1 cellular context compared by ENCODE assay signal in the genomic region with DNA sequence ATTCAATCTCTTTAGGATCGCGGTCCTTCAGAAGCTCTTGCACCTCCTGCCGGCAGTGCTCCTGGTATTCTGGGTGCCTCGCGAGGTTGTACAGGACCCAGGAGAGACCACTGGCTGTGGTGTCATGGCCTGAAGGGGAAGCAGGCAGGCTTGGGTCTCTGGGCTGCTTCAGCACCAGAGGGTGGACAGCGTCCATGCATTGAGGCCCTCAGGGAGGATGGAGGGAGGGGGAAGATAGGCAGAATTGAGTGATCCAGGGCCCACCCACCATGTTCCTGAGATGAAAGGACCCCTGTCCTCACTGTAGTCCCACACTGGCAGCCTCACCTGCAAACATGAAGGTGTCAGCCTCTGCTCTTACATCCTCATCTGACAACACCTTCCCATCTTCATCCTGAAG.
TF ChIP-seq lines count a peak whose summit lies in the region.

No MANE protein-coding gene starts in this region.

TF ChIP-seq in K562, 482 proteins besides CTCF, POLR2A, EP300 and RAD21:
- TF ChIP-seq, protein P1, sequence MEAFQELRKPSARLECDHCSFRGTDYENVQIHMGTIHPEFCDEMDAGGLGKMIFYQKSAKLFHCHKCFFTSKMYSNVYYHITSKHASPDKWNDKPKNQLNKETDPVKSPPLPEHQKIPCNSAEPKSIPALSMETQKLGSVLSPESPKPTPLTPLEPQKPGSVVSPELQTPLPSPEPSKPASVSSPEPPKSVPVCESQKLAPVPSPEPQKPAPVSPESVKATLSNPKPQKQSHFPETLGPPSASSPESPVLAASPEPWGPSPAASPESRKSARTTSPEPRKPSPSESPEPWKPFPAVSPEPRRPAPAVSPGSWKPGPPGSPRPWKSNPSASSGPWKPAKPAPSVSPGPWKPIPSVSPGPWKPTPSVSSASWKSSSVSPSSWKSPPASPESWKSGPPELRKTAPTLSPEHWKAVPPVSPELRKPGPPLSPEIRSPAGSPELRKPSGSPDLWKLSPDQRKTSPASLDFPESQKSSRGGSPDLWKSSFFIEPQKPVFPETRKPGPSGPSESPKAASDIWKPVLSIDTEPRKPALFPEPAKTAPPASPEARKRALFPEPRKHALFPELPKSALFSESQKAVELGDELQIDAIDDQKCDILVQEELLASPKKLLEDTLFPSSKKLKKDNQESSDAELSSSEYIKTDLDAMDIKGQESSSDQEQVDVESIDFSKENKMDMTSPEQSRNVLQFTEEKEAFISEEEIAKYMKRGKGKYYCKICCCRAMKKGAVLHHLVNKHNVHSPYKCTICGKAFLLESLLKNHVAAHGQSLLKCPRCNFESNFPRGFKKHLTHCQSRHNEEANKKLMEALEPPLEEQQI (IDR thresholded peaks at IDR 0.05), result 0 out of 2 replicates have a peak, but pooled peaks have one; percentile 52
- TF ChIP-seq PRMT5 (CRISPR knock-in tag; IDR thresholded peaks at IDR 0.05), result 0 out of 2 replicates have a peak, but pooled peaks have one; percentile 46
- TF ChIP-seq, protein P2, sequence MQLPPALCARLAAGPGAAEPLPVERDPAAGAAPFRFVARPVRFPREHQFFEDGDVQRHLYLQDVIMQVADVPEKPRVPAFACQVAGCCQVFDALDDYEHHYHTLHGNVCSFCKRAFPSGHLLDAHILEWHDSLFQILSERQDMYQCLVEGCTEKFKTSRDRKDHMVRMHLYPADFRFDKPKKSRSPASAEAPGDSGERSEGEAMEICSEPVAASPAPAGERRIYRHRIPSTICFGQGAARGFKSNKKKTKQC (CRISPR knock-in tag; IDR thresholded peaks at IDR 0.05), result 0 out of 2 replicates have a peak, but pooled peaks have one; percentile 33
- TF ChIP-seq RCOR1 (IDR thresholded peaks at IDR 0.05; ENCODE audit: borderline replicate concordance in 1 of 2, low read depth in 2 of 2, low read length in 2 of 2), result peak in 1 of 2 experiments; percentile 39; a peak in 1 of 4 replicates
- TF ChIP-seq EHMT2 (IDR thresholded peaks at IDR 0.05), result peak; percentile 98
- TF ChIP-seq ZNF232 (CRISPR knock-in tag; IDR thresholded peaks at IDR 0.05), result 0 out of 2 replicates have a peak, but pooled peaks have one; percentile 37
- TF ChIP-seq TAF7 (tag; IDR thresholded peaks at IDR 0.05), result no peak
- TF ChIP-seq, protein P3, sequence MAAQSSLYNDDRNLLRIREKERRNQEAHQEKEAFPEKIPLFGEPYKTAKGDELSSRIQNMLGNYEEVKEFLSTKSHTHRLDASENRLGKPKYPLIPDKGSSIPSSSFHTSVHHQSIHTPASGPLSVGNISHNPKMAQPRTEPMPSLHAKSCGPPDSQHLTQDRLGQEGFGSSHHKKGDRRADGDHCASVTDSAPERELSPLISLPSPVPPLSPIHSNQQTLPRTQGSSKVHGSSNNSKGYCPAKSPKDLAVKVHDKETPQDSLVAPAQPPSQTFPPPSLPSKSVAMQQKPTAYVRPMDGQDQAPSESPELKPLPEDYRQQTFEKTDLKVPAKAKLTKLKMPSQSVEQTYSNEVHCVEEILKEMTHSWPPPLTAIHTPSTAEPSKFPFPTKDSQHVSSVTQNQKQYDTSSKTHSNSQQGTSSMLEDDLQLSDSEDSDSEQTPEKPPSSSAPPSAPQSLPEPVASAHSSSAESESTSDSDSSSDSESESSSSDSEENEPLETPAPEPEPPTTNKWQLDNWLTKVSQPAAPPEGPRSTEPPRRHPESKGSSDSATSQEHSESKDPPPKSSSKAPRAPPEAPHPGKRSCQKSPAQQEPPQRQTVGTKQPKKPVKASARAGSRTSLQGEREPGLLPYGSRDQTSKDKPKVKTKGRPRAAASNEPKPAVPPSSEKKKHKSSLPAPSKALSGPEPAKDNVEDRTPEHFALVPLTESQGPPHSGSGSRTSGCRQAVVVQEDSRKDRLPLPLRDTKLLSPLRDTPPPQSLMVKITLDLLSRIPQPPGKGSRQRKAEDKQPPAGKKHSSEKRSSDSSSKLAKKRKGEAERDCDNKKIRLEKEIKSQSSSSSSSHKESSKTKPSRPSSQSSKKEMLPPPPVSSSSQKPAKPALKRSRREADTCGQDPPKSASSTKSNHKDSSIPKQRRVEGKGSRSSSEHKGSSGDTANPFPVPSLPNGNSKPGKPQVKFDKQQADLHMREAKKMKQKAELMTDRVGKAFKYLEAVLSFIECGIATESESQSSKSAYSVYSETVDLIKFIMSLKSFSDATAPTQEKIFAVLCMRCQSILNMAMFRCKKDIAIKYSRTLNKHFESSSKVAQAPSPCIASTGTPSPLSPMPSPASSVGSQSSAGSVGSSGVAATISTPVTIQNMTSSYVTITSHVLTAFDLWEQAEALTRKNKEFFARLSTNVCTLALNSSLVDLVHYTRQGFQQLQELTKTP (IDR thresholded peaks at IDR 0.05; ENCODE audit: low read depth in 1 of 2, partially characterized antibody in 2 of 2), result peak in 1 of 2 experiments; percentile 82
- TF ChIP-seq, protein P4, sequence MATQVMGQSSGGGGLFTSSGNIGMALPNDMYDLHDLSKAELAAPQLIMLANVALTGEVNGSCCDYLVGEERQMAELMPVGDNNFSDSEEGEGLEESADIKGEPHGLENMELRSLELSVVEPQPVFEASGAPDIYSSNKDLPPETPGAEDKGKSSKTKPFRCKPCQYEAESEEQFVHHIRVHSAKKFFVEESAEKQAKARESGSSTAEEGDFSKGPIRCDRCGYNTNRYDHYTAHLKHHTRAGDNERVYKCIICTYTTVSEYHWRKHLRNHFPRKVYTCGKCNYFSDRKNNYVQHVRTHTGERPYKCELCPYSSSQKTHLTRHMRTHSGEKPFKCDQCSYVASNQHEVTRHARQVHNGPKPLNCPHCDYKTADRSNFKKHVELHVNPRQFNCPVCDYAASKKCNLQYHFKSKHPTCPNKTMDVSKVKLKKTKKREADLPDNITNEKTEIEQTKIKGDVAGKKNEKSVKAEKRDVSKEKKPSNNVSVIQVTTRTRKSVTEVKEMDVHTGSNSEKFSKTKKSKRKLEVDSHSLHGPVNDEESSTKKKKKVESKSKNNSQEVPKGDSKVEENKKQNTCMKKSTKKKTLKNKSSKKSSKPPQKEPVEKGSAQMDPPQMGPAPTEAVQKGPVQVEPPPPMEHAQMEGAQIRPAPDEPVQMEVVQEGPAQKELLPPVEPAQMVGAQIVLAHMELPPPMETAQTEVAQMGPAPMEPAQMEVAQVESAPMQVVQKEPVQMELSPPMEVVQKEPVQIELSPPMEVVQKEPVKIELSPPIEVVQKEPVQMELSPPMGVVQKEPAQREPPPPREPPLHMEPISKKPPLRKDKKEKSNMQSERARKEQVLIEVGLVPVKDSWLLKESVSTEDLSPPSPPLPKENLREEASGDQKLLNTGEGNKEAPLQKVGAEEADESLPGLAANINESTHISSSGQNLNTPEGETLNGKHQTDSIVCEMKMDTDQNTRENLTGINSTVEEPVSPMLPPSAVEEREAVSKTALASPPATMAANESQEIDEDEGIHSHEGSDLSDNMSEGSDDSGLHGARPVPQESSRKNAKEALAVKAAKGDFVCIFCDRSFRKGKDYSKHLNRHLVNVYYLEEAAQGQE (CRISPR knock-in tag; IDR thresholded peaks at IDR 0.05; ENCODE audit: low read depth), result peak; percentile 93
- TF ChIP-seq HMGN3 (IDR thresholded peaks at IDR 0.05; ENCODE audit: borderline replicate concordance, extremely low read depth, insufficient read length, low read depth, low read length), result no peak
- TF ChIP-seq MIER1 (IDR thresholded peaks at IDR 0.05; ENCODE audit: low read depth), result peak; percentile 93
